Comparison of ENCODE assay signal across 8 cellular contexts in the genomic region with DNA sequence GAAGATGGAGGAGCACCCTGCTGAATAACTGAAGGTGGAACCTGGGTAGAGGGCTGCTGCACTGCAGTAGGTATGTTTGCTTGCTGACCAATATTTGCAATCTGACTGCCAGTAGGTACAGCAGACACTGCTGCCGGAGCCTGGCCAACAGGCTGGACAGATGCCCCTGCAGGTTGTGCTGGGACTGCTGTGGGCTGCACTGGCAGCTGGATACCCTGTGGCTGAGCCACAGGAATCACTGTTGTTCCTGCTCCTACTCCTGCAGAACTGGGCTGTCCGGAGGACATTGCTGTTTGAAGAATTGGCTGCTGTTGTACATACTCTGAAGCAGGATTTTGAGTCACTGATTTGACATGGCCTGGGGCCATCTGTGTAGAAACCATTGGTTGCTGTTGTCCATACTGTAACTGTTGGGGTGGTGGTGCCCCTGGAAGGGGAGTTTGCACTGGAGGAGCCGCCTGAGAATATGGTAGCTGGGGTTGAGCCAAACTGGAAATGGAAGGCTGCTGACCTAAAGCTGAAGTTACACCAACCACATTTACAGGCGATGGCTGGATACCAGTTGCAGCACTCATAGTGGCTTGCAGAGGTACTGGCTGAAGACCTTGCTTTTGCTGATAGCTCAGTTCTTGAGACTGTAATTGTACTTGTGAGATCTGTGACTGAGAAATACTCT. TPM values are rescaled to one million over a fixed set of nuclear protein-coding genes. Genes with fewer than 3 reads are reported as not detected.
DNase-seq lines count a peak whose midpoint lies in the region; ATAC-seq and TF ChIP-seq lines count a peak whose summit lies in the region.

No MANE protein-coding gene starts in this region.

- peaks cover 35% of the 10 kb centered on the region for H3K4me1 ChIP-seq in GM23338 (ENCODE audit: insufficient read depth)

- no peak overlapping the region for H3K27ac ChIP-seq in GM23338 (ENCODE audit: low read depth)

- H3K4me1 Mint-ChIP-seq in CD14-positive monocyte: peaks cover 46% of the 10 kb centered on the region
- peaks cover 49% of the 10 kb centered on the region for H3K4me1 Mint-ChIP-seq in GM23338
- peaks cover 55% of the 10 kb centered on the region for H3K4me1 Mint-ChIP-seq in WTC11
- peaks cover 56 to 71% of the 10 kb centered on the region in 2 donors for H3K4me1 Mint-ChIP-seq in immature natural killer cell

- CTCF ChIA-PET in WTC11 (lab: Charles Lee): interaction anchor here (0.9 to 1.6 kb wide), 7 partner anchors 13 to 245 kb away, joined by 3 to 6 read pairs (median 4); no protein-coding TSS in a partner anchor

- intact Hi-C loops in CD14-positive monocyte (cut with micrococcal nuclease): loop anchor here (10.0 kb wide), 3 partner anchors 89 to 699 kb away; a partner anchor contains a TSS

- TF ChIP-seq CTCF in CD14-positive monocyte (IDR thresholded peaks at IDR 0.05): peak; percentile 14
- peak; percentile 20 to 25; a peak in 1 of 4 replicates for TF ChIP-seq CTCF in GM23338 (conservative IDR thresholded peaks at IDR 0.05; ENCODE audit: low read depth in 2 of 2)
- TF ChIP-seq CTCF in WTC11 (IDR thresholded peaks at IDR 0.05): no peak

- H2AFZ ChIP-seq in GM23338: no peak overlapping the region

- DNase-seq in CD14-positive monocyte (ENCODE audit: low spot score): no peak
- DNase-seq in GM23338 (ENCODE audit: low spot score): peak; percentile 70
- no peak for DNase-seq in WTC11 (ENCODE audit: low spot score)
- DNase-seq in immature natural killer cell: no peak
- DNase-seq in kidney glomerular epithelial cell (lab: John Stamatoyannopoulos, UW): no peak
- DNase-seq in NCI-H1092 treated with DMSO at 0.1 percent for 48 hours (lab: John Stamatoyannopoulos, UW): no peak
- no peak for DNase-seq in KG1 (lab: John Stamatoyannopoulos, UW)

- H3K4me3 ChIP-seq in GM23338: peak overlapping the region; percentile 71

- POLR2A ChIA-PET in WTC11 (lab: Charles Lee): interaction anchor here (0.6 kb wide), 1 partner anchor 76 kb away, joined by 6 read pairs; no protein-coding TSS in a partner anchor

- peaks cover 11% of the 10 kb centered on the region; the same call in 1 of the 2 replicates for H4K20me1 ChIP-seq in GM23338 (replicated peaks; ENCODE audit: insufficient read depth)

- peaks cover 4% of the 10 kb centered on the region; the same call in 1 of the 2 replicates for H3F3A ChIP-seq in GM23338 (replicated peaks; ENCODE audit: low read depth)

- peaks cover 73% of the 10 kb centered on the region for H3K79me2 ChIP-seq in GM23338 (replicated peaks; ENCODE audit: insufficient read depth)

- H3K27me3 ChIP-seq in GM23338 (ENCODE audit: insufficient read depth): no peaks in the 10 kb centered on the region

- no peak overlapping the region for H3K4me3 Mint-ChIP-seq in CD14-positive monocyte
- peak overlapping the region; percentile 95 for H3K4me3 Mint-ChIP-seq in GM23338
- peak overlapping the region; percentile 92 for H3K4me3 Mint-ChIP-seq in WTC11
- H3K4me3 Mint-ChIP-seq in immature natural killer cell: peak overlapping the region in 4 of 5 donors; percentile 22 to 98 (median 68)

- ATAC-seq in GM23338 (peak; percentile 9; the same call in 2 of the 3 replicates), WTC11 (no peak), GM18870 (IDR thresholded peaks at IDR 0.05; ENCODE audit: unreplicated experiment) (no peak)

- peak overlapping the region in 1 of 7 donors; percentile 62 for H3K27ac Mint-ChIP-seq in CD14-positive monocyte
- H3K27ac Mint-ChIP-seq in GM23338: no peak overlapping the region; the same call in 1 of the 2 replicates
- H3K27ac Mint-ChIP-seq in WTC11: peak overlapping the region; percentile 22; the same call in 1 of the 2 replicates
- H3K27ac Mint-ChIP-seq in immature natural killer cell: peak overlapping the region in 1 of 6 donors; percentile 16

- H3K27me3 Mint-ChIP-seq in CD14-positive monocyte (ENCODE audit: low read depth in 3 of 3): peaks cover 4 to 16% (median 12%) of the 10 kb centered on the region in 3 donors
- H3K27me3 Mint-ChIP-seq in GM23338 (ENCODE audit: insufficient read depth, low read depth, poor library complexity): peaks cover 11% of the 10 kb centered on the region
- no peaks in the 10 kb centered on the region for H3K27me3 Mint-ChIP-seq in WTC11 (ENCODE audit: low read depth)
- peaks cover 13 to 22% (median 16%) of the 10 kb centered on the region in 3 donors for H3K27me3 Mint-ChIP-seq in immature natural killer cell (ENCODE audit: low read depth in 3 of 3)

- H3K9me2 ChIP-seq in GM23338 (ENCODE audit: insufficient read depth): no peaks in the 10 kb centered on the region

- H3K36me3 ChIP-seq in GM23338 (ENCODE audit: insufficient read depth): no peaks in the 10 kb centered on the region

- H3K9me3 Mint-ChIP-seq in CD14-positive monocyte (no peaks in the 10 kb centered on the region), GM23338 (no peaks in the 10 kb centered on the region), WTC11 (no peaks in the 10 kb centered on the region), immature natural killer cell (no peaks in the 10 kb centered on the region)

- H3K36me3 Mint-ChIP-seq in CD14-positive monocyte: peaks cover 3 to 14% of the 10 kb centered on the region in 2 donors
- H3K36me3 Mint-ChIP-seq in GM23338 (ENCODE audit: low read depth): peaks cover 43% of the 10 kb centered on the region
- H3K36me3 Mint-ChIP-seq in WTC11: peaks cover 25% of the 10 kb centered on the region
- peaks cover 0 to 5% (median 4%) of the 10 kb centered on the region in 3 donors for H3K36me3 Mint-ChIP-seq in immature natural killer cell

- H3K4me2 ChIP-seq in GM23338: peak overlapping the region; percentile 75

TF ChIP-seq in WTC11, 78 proteins besides CTCF, POLR2A, EP300 and RAD21 (continues in another document):
- TF ChIP-seq NFYB (CRISPR knock-in tag; conservative IDR thresholded peaks at IDR 0.05; ENCODE audit: low read depth): no peak
- TF ChIP-seq MYBL2 (CRISPR knock-in tag; IDR thresholded peaks at IDR 0.05): no peak
- TF ChIP-seq, protein P1, sequence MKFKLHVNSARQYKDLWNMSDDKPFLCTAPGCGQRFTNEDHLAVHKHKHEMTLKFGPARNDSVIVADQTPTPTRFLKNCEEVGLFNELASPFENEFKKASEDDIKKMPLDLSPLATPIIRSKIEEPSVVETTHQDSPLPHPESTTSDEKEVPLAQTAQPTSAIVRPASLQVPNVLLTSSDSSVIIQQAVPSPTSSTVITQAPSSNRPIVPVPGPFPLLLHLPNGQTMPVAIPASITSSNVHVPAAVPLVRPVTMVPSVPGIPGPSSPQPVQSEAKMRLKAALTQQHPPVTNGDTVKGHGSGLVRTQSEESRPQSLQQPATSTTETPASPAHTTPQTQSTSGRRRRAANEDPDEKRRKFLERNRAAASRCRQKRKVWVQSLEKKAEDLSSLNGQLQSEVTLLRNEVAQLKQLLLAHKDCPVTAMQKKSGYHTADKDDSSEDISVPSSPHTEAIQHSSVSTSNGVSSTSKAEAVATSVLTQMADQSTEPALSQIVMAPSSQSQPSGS (CRISPR knock-in tag; IDR thresholded peaks at IDR 0.05; ENCODE audit: borderline replicate concordance, low read depth): no peak
- no peak for TF ChIP-seq TEAD4 (CRISPR knock-in tag; IDR thresholded peaks at IDR 0.05)
- no peak for TF ChIP-seq FOXJ3 (CRISPR knock-in tag; IDR thresholded peaks at IDR 0.05; ENCODE audit: borderline replicate concordance)
- TF ChIP-seq, protein P2, sequence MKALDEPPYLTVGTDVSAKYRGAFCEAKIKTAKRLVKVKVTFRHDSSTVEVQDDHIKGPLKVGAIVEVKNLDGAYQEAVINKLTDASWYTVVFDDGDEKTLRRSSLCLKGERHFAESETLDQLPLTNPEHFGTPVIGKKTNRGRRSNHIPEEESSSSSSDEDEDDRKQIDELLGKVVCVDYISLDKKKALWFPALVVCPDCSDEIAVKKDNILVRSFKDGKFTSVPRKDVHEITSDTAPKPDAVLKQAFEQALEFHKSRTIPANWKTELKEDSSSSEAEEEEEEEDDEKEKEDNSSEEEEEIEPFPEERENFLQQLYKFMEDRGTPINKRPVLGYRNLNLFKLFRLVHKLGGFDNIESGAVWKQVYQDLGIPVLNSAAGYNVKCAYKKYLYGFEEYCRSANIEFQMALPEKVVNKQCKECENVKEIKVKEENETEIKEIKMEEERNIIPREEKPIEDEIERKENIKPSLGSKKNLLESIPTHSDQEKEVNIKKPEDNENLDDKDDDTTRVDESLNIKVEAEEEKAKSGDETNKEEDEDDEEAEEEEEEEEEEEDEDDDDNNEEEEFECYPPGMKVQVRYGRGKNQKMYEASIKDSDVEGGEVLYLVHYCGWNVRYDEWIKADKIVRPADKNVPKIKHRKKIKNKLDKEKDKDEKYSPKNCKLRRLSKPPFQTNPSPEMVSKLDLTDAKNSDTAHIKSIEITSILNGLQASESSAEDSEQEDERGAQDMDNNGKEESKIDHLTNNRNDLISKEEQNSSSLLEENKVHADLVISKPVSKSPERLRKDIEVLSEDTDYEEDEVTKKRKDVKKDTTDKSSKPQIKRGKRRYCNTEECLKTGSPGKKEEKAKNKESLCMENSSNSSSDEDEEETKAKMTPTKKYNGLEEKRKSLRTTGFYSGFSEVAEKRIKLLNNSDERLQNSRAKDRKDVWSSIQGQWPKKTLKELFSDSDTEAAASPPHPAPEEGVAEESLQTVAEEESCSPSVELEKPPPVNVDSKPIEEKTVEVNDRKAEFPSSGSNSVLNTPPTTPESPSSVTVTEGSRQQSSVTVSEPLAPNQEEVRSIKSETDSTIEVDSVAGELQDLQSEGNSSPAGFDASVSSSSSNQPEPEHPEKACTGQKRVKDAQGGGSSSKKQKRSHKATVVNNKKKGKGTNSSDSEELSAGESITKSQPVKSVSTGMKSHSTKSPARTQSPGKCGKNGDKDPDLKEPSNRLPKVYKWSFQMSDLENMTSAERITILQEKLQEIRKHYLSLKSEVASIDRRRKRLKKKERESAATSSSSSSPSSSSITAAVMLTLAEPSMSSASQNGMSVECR (CRISPR knock-in tag; IDR thresholded peaks at IDR 0.05; ENCODE audit: borderline replicate concordance): no peak
- TF ChIP-seq OVOL2 (CRISPR knock-in tag; IDR thresholded peaks at IDR 0.05; ENCODE audit: borderline replicate concordance): no peak
- TF ChIP-seq SMAD4 (CRISPR knock-in tag; IDR thresholded peaks at IDR 0.05): no peak

RNA-seq across cellular contexts. Expression of a gene that starts 2.2 kb away (rescaled TPM):
- polyA plus RNA-seq in CD14-positive monocyte (1 to 10 TPM; 1.9 to 3.1 TPM), GM23338 (2016; fragmentation: Nextera tagmentation; extraction: Ambion mirVana) (50.5 and 58.5 TPM in 2 replicates), immature natural killer cell (10 to 100 TPM; 11.5 to 13.3 (median 12.1) TPM)
- total RNA-seq in GM23338 (2014; rRNA removed; shearing (Covaris generic)): 101 and 114 TPM in 2 replicates
- 72.5 to 88.8 TPM (median 82.2 TPM) in 3 replicates for total RNA-seq in WTC11 (2021)

Comparison
In these comparisons a context has a peak if more than half of its experiments do, and no peak if none do; other contexts are left out.
1. H3K4me3 Mint-ChIP-seq: peak in GM23338 (single experiment), WTC11 (single experiment) and immature natural killer cell (4 of 5); none in CD14-positive monocyte (0 of 2).